In the genomic region with DNA sequence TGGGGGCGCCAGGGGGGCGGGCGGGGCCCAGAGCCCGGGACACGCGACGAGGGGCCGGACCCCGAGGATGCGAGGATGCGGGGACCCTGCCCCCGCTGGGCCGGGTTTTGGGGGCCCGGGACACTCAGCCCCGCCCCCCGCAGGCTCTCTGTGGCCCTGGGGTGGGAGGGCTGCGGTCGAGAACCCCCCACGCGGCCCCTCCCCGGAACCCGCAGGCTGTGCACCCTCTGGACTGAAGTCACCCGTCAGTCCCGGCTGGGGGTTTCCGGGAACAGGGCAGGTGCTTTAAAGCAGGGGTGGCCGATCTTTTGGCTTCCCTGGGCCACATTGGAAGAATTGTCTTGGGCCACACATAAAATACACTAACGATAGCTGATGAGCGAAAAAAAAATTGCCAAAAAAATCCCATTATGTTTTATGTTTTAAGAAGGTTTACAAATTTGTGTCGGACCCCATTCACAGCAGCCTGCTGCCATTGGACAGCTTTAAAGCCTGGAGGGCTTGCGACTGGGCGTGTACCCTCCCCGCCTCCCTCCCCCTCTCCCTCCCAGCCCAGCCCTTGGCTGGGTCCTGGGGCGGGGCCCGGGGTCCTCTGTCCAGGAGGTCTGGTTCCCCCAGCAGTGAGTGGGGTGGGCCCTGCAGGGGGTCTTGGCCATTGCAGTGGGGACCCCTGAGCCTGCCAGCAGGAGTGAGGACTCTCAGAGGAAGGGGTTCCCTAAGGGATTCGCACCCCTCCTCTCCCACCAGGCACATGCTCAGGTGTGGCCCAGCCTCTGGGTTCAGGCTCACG, we compare ENCODE assay signal across 8 cellular contexts. TPM values are rescaled to one million over a fixed set of nuclear protein-coding genes. Genes with fewer than 3 reads are reported as not detected.
DNase-seq lines count a peak whose midpoint lies in the region; ATAC-seq and TF ChIP-seq lines count a peak whose summit lies in the region.

No MANE protein-coding gene starts in this region.

- peak; percentile 80 for DNase-seq in T-helper 2 cell treated with Interferon-gamma antibody and Interleukin-4, amounts not matched to agents 5 μg/mL and 100 μg/mL, for 36 hours (ENCODE audit: low spot score)
- peak; percentile 34 to 56 for DNase-seq in central memory CD8-positive, alpha-beta T cell (ENCODE audit: low spot score in 2 of 2)
- peak; percentile 65 to 78 for DNase-seq in stimulated activated CD8-positive, alpha-beta memory T cell treated with anti-CD3 and anti-CD28 coated beads, Interleukin-15, amount 100 ng/mL, for 48 hours (ENCODE audit: low read depth in 2 of 2)
- DNase-seq in cerebellar cortex (ENCODE audit: low spot score), result no peak
- DNase-seq in dermis blood vessel endothelial cell, result no peak
- no peak for DNase-seq in MG63
- no peak for DNase-seq in DMS114 treated with DMSO at 0.1 percent for 48 hours (lab: John Stamatoyannopoulos, UW; ENCODE audit: unreplicated experiment)

- no peaks in the 10 kb centered on the region for H3K9me3 Mint-ChIP-seq in T-helper 2 cell treated with Interferon-gamma antibody and Interleukin-4, amounts not matched to agents 5 μg/mL and 100 μg/mL, for 36 hours
- H3K9me3 Mint-ChIP-seq in central memory CD8-positive, alpha-beta T cell, result no peaks in the 10 kb centered on the region

- H3K4me1 Mint-ChIP-seq in T-helper 2 cell treated with Interferon-gamma antibody and Interleukin-4, amounts not matched to agents 5 μg/mL and 100 μg/mL, for 36 hours (ENCODE audit: low read depth), result peaks cover 13% of the 10 kb centered on the region
- peaks cover 9% of the 10 kb centered on the region for H3K4me1 Mint-ChIP-seq in central memory CD8-positive, alpha-beta T cell

- no peaks in the 10 kb centered on the region for H3K27me3 ChIP-seq in MG63

- H3K27ac ChIP-seq in HEK293 (ENCODE audit: extremely low read depth, low read depth, low read length), result no peak overlapping the region

- ATAC-seq in central memory CD8-positive, alpha-beta T cell (replicated peaks; ENCODE audit: extremely low read depth, poor library complexity, severe bottlenecking), result peak; percentile 74

- H3K4me3 Mint-ChIP-seq in T-helper 2 cell treated with Interferon-gamma antibody and Interleukin-4, amounts not matched to agents 5 μg/mL and 100 μg/mL, for 36 hours, result peak overlapping the region; percentile 81
- peak overlapping the region; percentile 63 for H3K4me3 Mint-ChIP-seq in central memory CD8-positive, alpha-beta T cell

- TF ChIP-seq CTCF in HEK293 (tag by site-specific recombination; IDR thresholded peaks at IDR 0.05), result no peak

- no peaks in the 10 kb centered on the region for H3K27me3 Mint-ChIP-seq in T-helper 2 cell treated with Interferon-gamma antibody and Interleukin-4, amounts not matched to agents 5 μg/mL and 100 μg/mL, for 36 hours (ENCODE audit: low read depth)
- peaks cover 11% of the 10 kb centered on the region for H3K27me3 Mint-ChIP-seq in central memory CD8-positive, alpha-beta T cell

- H3K36me3 Mint-ChIP-seq in T-helper 2 cell treated with Interferon-gamma antibody and Interleukin-4, amounts not matched to agents 5 μg/mL and 100 μg/mL, for 36 hours (ENCODE audit: low read depth), result no peaks in the 10 kb centered on the region
- H3K36me3 Mint-ChIP-seq in central memory CD8-positive, alpha-beta T cell (ENCODE audit: insufficient read depth), result no peaks in the 10 kb centered on the region

- CTCF ChIA-PET in HEK293 (lab: Yijun Ruan, JAX), result no interaction called here

- H3K9me3 ChIP-seq in HEK293 (ENCODE audit: control insufficient read depth, insufficient read depth, low read depth, low read length) (no peaks in the 10 kb centered on the region), MG63 (no peaks in the 10 kb centered on the region)

- H3K36me3 ChIP-seq in HEK293 (ENCODE audit: control insufficient read depth in 2 of 2, insufficient read depth in 1 of 2, low read length in 2 of 2) (no peaks in the 10 kb centered on the region), MG63 (no peaks in the 10 kb centered on the region)

- peak overlapping the region; percentile 94 for H3K27ac Mint-ChIP-seq in T-helper 2 cell treated with Interferon-gamma antibody and Interleukin-4, amounts not matched to agents 5 μg/mL and 100 μg/mL, for 36 hours
- H3K27ac Mint-ChIP-seq in central memory CD8-positive, alpha-beta T cell (ENCODE audit: low read depth), result peak overlapping the region; percentile 41

- H3K4me3 ChIP-seq in HEK293 (ENCODE audit: low read depth, low read length) (no peak overlapping the region), MG63 (no peak overlapping the region)

- POLR2A ChIA-PET in HEK293 (lab: Yijun Ruan, JAX), result interaction anchor here (0.6 kb wide), 1 partner anchor 405 kb away, joined by 3 read pairs; no protein-coding TSS in a partner anchor

- H3K4me1 ChIP-seq in HEK293 (ENCODE audit: control insufficient read depth, insufficient read depth, low read length), result no peaks in the 10 kb centered on the region

TF ChIP-seq in HEK293, 187 proteins besides CTCF, POLR2A, EP300 and RAD21:
- TF ChIP-seq ZNF626 (tag by site-specific recombination; IDR thresholded peaks at IDR 0.05) (no peak), KLF1 (tag by site-specific recombination; IDR thresholded peaks at IDR 0.05) (peak; percentile 69), SP2 (tag by site-specific recombination; IDR thresholded peaks at IDR 0.05) (0 out of 2 replicates have a peak, but pooled peaks have one; percentile 28), ZIC2 (tag by site-specific recombination; IDR thresholded peaks at IDR 0.05) (0 out of 2 replicates have a peak, but pooled peaks have one; percentile 23), GLIS2 (tag by site-specific recombination; IDR thresholded peaks at IDR 0.05) (0 out of 2 replicates have a peak, but pooled peaks have one; percentile 24), ZNF529 (tag by site-specific recombination; IDR thresholded peaks at IDR 0.05; ENCODE audit: insufficient replicate concordance) (no peak), KLF8 (tag by site-specific recombination; IDR thresholded peaks at IDR 0.05) (no peak), ZNF571 (tag by site-specific recombination; IDR thresholded peaks at IDR 0.05) (no peak), SP7 (tag by site-specific recombination; IDR thresholded peaks at IDR 0.05) (no peak), YY2 (tag by site-specific recombination; IDR thresholded peaks at IDR 0.05) (no peak), GLIS1 (tag by site-specific recombination; IDR thresholded peaks at IDR 0.05) (0 out of 2 replicates have a peak, but pooled peaks have one; percentile 20), ZSCAN23 (tag by site-specific recombination; IDR thresholded peaks at IDR 0.05) (no peak)
- TF ChIP-seq, protein P1, sequence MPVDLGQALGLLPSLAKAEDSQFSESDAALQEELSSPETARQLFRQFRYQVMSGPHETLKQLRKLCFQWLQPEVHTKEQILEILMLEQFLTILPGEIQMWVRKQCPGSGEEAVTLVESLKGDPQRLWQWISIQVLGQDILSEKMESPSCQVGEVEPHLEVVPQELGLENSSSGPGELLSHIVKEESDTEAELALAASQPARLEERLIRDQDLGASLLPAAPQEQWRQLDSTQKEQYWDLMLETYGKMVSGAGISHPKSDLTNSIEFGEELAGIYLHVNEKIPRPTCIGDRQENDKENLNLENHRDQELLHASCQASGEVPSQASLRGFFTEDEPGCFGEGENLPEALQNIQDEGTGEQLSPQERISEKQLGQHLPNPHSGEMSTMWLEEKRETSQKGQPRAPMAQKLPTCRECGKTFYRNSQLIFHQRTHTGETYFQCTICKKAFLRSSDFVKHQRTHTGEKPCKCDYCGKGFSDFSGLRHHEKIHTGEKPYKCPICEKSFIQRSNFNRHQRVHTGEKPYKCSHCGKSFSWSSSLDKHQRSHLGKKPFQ (tag by site-specific recombination; IDR thresholded peaks at IDR 0.05), result no peak
- TF ChIP-seq, protein P2, sequence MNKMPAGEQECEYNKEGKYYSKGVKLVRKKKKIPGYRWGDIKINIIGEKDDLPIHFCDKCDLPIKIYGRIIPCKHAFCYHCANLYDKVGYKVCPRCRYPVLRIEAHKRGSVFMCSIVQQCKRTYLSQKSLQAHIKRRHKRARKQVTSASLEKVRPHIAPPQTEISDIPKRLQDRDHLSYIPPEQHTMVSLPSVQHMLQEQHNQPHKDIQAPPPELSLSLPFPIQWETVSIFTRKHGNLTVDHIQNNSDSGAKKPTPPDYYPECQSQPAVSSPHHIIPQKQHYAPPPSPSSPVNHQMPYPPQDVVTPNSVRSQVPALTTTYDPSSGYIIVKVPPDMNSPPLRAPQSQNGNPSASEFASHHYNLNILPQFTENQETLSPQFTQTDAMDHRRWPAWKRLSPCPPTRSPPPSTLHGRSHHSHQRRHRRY (tag by site-specific recombination; IDR thresholded peaks at IDR 0.05), result no peak

RNA-seq across cellular contexts. Expression of a gene that starts 21.6 kb away (rescaled TPM):
- total RNA-seq in dermis blood vessel endothelial cell, result 11.4 and 11.7 TPM in 2 replicates
- 7.3 and 18.2 TPM in 2 replicates for total RNA-seq in MG63 (2014; rRNA removed; shearing (Covaris generic); ENCODE audit: low replicate concordance)

RNA-seq across cellular contexts. Expression of a gene that starts 36.2 kb away (rescaled TPM):
- total RNA-seq in dermis blood vessel endothelial cell, result not detected in 2 replicates
- not detected in 2 replicates for total RNA-seq in MG63 (2014; rRNA removed; shearing (Covaris generic); ENCODE audit: low replicate concordance)

Comparison
In these comparisons a context has a peak if more than half of its experiments do, and no peak if none do; other contexts are left out.
1. DNase-seq: peak in T-helper 2 cell treated with Interferon-gamma antibody and Interleukin-4, amounts not matched to agents 5 μg/mL and 100 μg/mL, for 36 hours (single experiment), central memory CD8-positive, alpha-beta T cell (2 of 2) and stimulated activated CD8-positive, alpha-beta memory T cell treated with anti-CD3 and anti-CD28 coated beads, Interleukin-15, amount 100 ng/mL, for 48 hours (2 of 2); none in cerebellar cortex (single experiment), dermis blood vessel endothelial cell (single experiment), MG63 (single experiment) and DMS114 treated with DMSO at 0.1 percent for 48 hours (single experiment).